In the genomic region with DNA sequence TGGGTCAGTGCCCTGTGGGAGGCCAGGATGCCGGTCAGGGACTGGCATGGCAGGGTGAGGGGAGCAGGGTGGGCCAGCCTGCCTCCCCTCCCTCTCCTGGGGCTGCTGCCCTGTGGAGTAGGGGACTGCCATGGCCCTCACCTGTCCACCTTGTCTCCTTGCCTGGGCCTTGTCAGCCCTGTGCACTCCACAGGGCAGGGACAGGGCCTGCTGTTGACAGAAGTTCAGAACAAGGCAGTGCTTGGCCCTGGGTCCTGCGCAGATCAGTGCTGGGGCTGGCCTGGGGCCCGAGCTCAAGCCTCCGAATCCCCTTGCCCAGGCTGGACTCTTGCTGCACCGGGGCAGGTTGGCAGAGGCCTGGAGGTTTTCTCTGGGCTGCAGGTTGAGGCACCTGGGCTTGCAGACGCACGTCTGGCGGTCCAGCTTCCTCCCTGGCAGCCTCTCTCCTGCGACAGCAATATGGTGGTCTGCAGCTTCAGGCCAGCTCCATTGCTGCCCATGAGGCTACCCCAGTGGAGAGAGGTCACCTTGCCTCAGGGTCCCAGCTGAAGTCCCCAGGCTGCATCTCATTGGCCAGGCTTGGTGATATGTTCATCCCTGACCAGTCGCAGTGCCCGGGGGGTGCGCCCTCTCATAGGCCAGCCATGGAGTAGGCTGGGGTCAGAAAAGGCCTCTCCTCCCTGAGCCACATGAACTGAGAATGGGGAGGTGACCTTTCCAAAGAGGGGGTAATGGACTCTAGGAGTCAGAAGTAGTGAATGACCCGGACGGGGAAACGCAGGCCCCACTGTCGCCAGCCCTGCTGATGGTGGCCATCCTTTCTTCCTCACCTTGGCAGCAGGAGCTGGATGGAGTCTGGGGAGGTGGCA, we compare ENCODE assay signal across 16 cellular contexts. TPM values are rescaled to one million over a fixed set of nuclear protein-coding genes. Genes with fewer than 3 reads are reported as not detected.
DNase-seq lines count a peak whose midpoint lies in the region; ATAC-seq and TF ChIP-seq lines count a peak whose summit lies in the region.
"Had no signal": no experiment of that assay in that cellular context is flagged by ENCODE, and none has a peak within 500 bp of the region (broad histone marks: within the 10 kb centered on the region; RNA-seq: fewer than 3 reads in every experiment).

No MANE protein-coding gene starts in this region.

- H3F3A ChIP-seq in MM.1S (ENCODE audit: insufficient read depth, low read length): 0 out of 2 replicates have a peak, but pooled peaks cover 3% of the 10 kb centered on the region

- H4K20me1 ChIP-seq in MM.1S (ENCODE audit: insufficient read depth, low read length) (no peaks in the 10 kb centered on the region), osteoblast (ENCODE audit: insufficient read depth, low read length) (no peaks in the 10 kb centered on the region)

- H3K27ac Mint-ChIP-seq in CD8-positive, alpha-beta memory T cell: peak overlapping the region in 1 of 8 donors; percentile 52

- H3K9ac ChIP-seq in MM.1S (ENCODE audit: low read length): peak overlapping the region; percentile 48; the same call in 1 of the 2 replicates

- 68 to 78% methylated on average over 6 to 16 of the region's 16 CpGs for WGBS in body of pancreas, 2 donors

- DNase-seq in CD8-positive, alpha-beta memory T cell: peak in 1 of 5 donors; percentile 35
- DNase-seq in MM.1S: no peak
- DNase-seq in body of pancreas: peak in 2 of 4 donors; percentile 59 to 60
- no peak for DNase-seq in osteoblast (ENCODE audit: insufficient read length, low spot score, missing footprints)
- no peak for DNase-seq in HCEC 1CT
- no peak for DNase-seq in DMS53 (lab: John Stamatoyannopoulos, UW)
- no peak for DNase-seq in MV-4-11 (lab: John Stamatoyannopoulos, UW)
- DNase-seq: central memory CD4-positive, alpha-beta T cell; mesenchymal stem cell; NCI-H1417 treated with DMSO at 0.1 percent for 48 hours; NCI-H226; SJCRH30; T-helper 9 cell had no signal

- no peak for TF ChIP-seq POLR2A in body of pancreas (IDR thresholded peaks at IDR 0.05)

- H3K9me3 Mint-ChIP-seq in CD8-positive, alpha-beta memory T cell: no peaks in the 10 kb centered on the region

- peak overlapping the region; percentile 32 for H3K4me3 ChIP-seq in CD8-positive, alpha-beta memory T cell (ENCODE audit: low read length)
- H3K4me3 ChIP-seq in MM.1S (ENCODE audit: low read length) (peak overlapping the region; percentile 35; the same call in 1 of the 2 replicates), body of pancreas (no peak overlapping the region), osteoblast (ENCODE audit: insufficient read depth, low read length) (no peak overlapping the region)
- H3K4me3 ChIP-seq: HAP-1, SJCRH30, smooth muscle cell had no signal

- H3K27ac ChIP-seq in CD8-positive, alpha-beta memory T cell (ENCODE audit: low read depth, low read length): no peak overlapping the region
- H3K27ac ChIP-seq in MM.1S (ENCODE audit: low read length) (peak overlapping the region; percentile 38; the same call in 1 of the 2 replicates), body of pancreas (peak overlapping the region; percentile 89 to 93 (median 90)), osteoblast (ENCODE audit: low read depth, low read length) (no peak overlapping the region)
- H3K27ac ChIP-seq: SJCRH30 had no signal

- H3K36me3 Mint-ChIP-seq in CD8-positive, alpha-beta memory T cell: no peaks in the 10 kb centered on the region

- H3K4me2 ChIP-seq in MM.1S (ENCODE audit: low read depth, low read length) (peak overlapping the region; percentile 82), osteoblast (ENCODE audit: insufficient read depth, low read length) (no peak overlapping the region)
- H3K4me2 ChIP-seq: smooth muscle cell had no signal

- H3K9me2 ChIP-seq in MM.1S (replicated peaks; ENCODE audit: insufficient read depth, low read length): no peaks in the 10 kb centered on the region

- ATAC-seq in body of pancreas: no peak
- no peak for ATAC-seq in GM19035 (IDR thresholded peaks at IDR 0.05; ENCODE audit: unreplicated experiment)

- H3K4me3 Mint-ChIP-seq in CD8-positive, alpha-beta memory T cell: peak overlapping the region in 1 of 7 donors; percentile 24

- no peaks in the 10 kb centered on the region for H3K9me3 ChIP-seq in CD8-positive, alpha-beta memory T cell (ENCODE audit: low read length)
- H3K9me3 ChIP-seq in MM.1S (replicated peaks; ENCODE audit: insufficient read depth, low read length): no peaks in the 10 kb centered on the region
- no peaks in the 10 kb centered on the region for H3K9me3 ChIP-seq in body of pancreas
- no peaks in the 10 kb centered on the region for H3K9me3 ChIP-seq in osteoblast (ENCODE audit: low read depth, low read length)
- H3K9me3 ChIP-seq: HAP-1, SJCRH30 had no signal

- H2AFZ ChIP-seq in MM.1S (ENCODE audit: low read length): peak overlapping the region; percentile 65
- H2AFZ ChIP-seq in osteoblast (ENCODE audit: low read length): peak overlapping the region; percentile 22

- intact Hi-C loops in body of pancreas (cut with DNase I): no loop called here

- POLR2A ChIA-PET in CD8-positive, alpha-beta memory T cell (lab: Charles Lee): no interaction called here

- CTCF ChIA-PET in CD8-positive, alpha-beta memory T cell (lab: Charles Lee): no interaction called here

- H3K4me1 ChIP-seq in CD8-positive, alpha-beta memory T cell (ENCODE audit: insufficient read depth, low read length): peaks cover 11% of the 10 kb centered on the region
- H3K4me1 ChIP-seq in MM.1S (ENCODE audit: low read length) (peaks cover 19% of the 10 kb centered on the region), body of pancreas (peaks cover 82% of the 10 kb centered on the region), osteoblast (ENCODE audit: insufficient read depth, low read length) (no peaks in the 10 kb centered on the region)
- H3K4me1 ChIP-seq: HAP-1 had no signal

- H3K36me3 ChIP-seq in CD8-positive, alpha-beta memory T cell (ENCODE audit: insufficient read depth, low read length): no peaks in the 10 kb centered on the region
- H3K36me3 ChIP-seq in MM.1S (replicated peaks; ENCODE audit: insufficient read depth, low read length): no peaks in the 10 kb centered on the region
- H3K36me3 ChIP-seq in body of pancreas (replicated peaks in 1 of 2; ENCODE audit: insufficient read depth in 1 of 2, low read depth in 2 of 2): no peaks in the 10 kb centered on the region
- H3K36me3 ChIP-seq in osteoblast (ENCODE audit: insufficient read depth, low read length): no peaks in the 10 kb centered on the region
- H3K36me3 ChIP-seq: HAP-1, SJCRH30 had no signal

- no peak for TF ChIP-seq CTCF in MM.1S (IDR thresholded peaks at IDR 0.05; ENCODE audit: low read length)
- no peak for TF ChIP-seq CTCF in body of pancreas (IDR thresholded peaks at IDR 0.05)
- TF ChIP-seq CTCF in osteoblast (IDR thresholded peaks at IDR 0.05; ENCODE audit: extremely low read depth, low read depth, low read length): no peak

- peaks cover 4 to 8% (median 7%) of the 10 kb centered on the region in 3 donors for H3K4me1 Mint-ChIP-seq in CD8-positive, alpha-beta memory T cell

- no peaks in the 10 kb centered on the region for H3K27me3 ChIP-seq in CD8-positive, alpha-beta memory T cell (ENCODE audit: insufficient read depth, low read length, poor library complexity, severe bottlenecking)
- H3K27me3 ChIP-seq in MM.1S (replicated peaks; ENCODE audit: insufficient read depth, low read length) (no peaks in the 10 kb centered on the region), body of pancreas (no peaks in the 10 kb centered on the region), osteoblast (ENCODE audit: insufficient read depth, low read length) (no peaks in the 10 kb centered on the region)
- H3K27me3 ChIP-seq: SJCRH30 had no signal

- H3K79me2 ChIP-seq in MM.1S (ENCODE audit: low read length): no peaks in the 10 kb centered on the region
- no peaks in the 10 kb centered on the region for H3K79me2 ChIP-seq in osteoblast (ENCODE audit: insufficient read depth, low read length)

- H3K27me3 Mint-ChIP-seq in CD8-positive, alpha-beta memory T cell: no peaks in the 10 kb centered on the region

RNA-seq across cellular contexts. Expression of a gene that starts 21.5 kb away (rescaled TPM):
- total RNA-seq in CD8-positive, alpha-beta memory T cell: 10 to 100 TPM; 11.6 to 14.0 TPM
- 3.1 TPM for polyA plus RNA-seq in CD8-positive, alpha-beta memory T cell
- total RNA-seq in body of pancreas (10 to 100 TPM; 72.1 to 92.6 TPM), osteoblast (26.5 and 29.0 TPM in 2 replicates)

Comparison
In these comparisons a context has a peak if more than half of its experiments do, and no peak if none do; other contexts are left out.
1. H3K27ac ChIP-seq: peak in MM.1S (single experiment) and body of pancreas (4 of 4); none in CD8-positive, alpha-beta memory T cell (single experiment) and osteoblast (single experiment).
2. H3K4me3 ChIP-seq: peak in CD8-positive, alpha-beta memory T cell (single experiment) and MM.1S (single experiment); none in body of pancreas (0 of 2) and osteoblast (single experiment).